In the genomic region with DNA sequence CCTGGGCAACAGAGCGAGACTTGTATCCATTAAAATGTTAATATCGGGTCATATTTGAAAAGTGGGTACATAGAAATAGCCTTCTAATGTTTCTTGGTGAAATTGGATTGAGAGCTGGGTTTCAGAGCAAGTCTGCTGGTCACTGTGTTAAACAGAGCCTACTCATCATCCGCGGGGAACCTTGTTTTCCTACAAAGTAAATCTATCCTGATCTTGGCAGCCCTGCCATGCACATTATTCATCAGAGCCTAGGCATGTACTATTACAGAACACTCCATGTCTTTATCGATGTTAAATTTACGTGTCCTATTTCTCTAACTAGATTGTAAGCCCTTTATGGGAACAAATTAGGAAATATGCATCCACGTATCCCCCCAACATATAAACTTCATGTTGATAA, we compare ENCODE assay signal across 20 cellular contexts.
"Had no signal": no experiment of that assay in that cellular context is flagged by ENCODE, and none has a peak within 500 bp of the region (broad histone marks: within the 10 kb centered on the region; RNA-seq: fewer than 3 reads in every experiment).

No MANE protein-coding gene starts in this region.

- H3K4me3 Mint-ChIP-seq: effector memory CD8-positive, alpha-beta T cell; natural killer cell; stimulated activated effector memory CD8-positive, alpha-beta T cell treated with anti-CD3 and anti-CD28 coated beads, Interleukin-12 subunit alpha, Interleukin-12 subunit beta, amount 100 ng/mL, for 72 hours had no signal

- ATAC-seq: effector memory CD8-positive, alpha-beta T cell; left cardiac atrium; left lung; natural killer cell; sciatic nerve; stimulated activated effector memory CD8-positive, alpha-beta T cell treated with anti-CD3 and anti-CD28 coated beads, Interleukin-12 subunit alpha, Interleukin-12 subunit beta, amount 100 ng/mL, for 72 hours had no signal

- H3K36me3 Mint-ChIP-seq: natural killer cell had no signal

- H3K9me3 ChIP-seq: esophagus squamous epithelium, left lung, ovary, right atrium auricular region, stomach, thyroid gland, vagina had no signal

- H3K27me3 Mint-ChIP-seq: effector memory CD8-positive, alpha-beta T cell had no signal

- H3K27ac ChIP-seq: esophagus squamous epithelium, left lung, ovary, right atrium auricular region, stomach, thyroid gland, vagina had no signal

- H3K4me1 ChIP-seq: left lung, right atrium auricular region had no signal

- H3K4me3 ChIP-seq: esophagus squamous epithelium, left lung, ovary, right atrium auricular region, stomach, thyroid gland, vagina had no signal

- DNase-seq: cortex of kidney; effector memory CD8-positive, alpha-beta T cell; erythroblast; esophagus squamous epithelium; head of caudate nucleus; left cardiac atrium; left lung; natural killer cell; occipital lobe; ovary; stimulated activated CD4-positive, alpha-beta T cell treated with anti-CD3 and anti-CD28 coated beads, Interleukin-2, amount 100 ng/mL, for 24 hours; stimulated activated CD4-positive, alpha-beta T cell treated with anti-CD3 and anti-CD28 coated beads, Interleukin-4, amount 100 ng/mL, for 24 hours; stimulated activated naive CD4-positive, alpha-beta T cell treated with Interleukin-2 at 50 U/mL for 16 hours; stomach; thyroid gland; trophoblast cell had no signal

- H3K36me3 ChIP-seq: ovary, thyroid gland, vagina had no signal

- H3K9me3 Mint-ChIP-seq: effector memory CD8-positive, alpha-beta T cell; natural killer cell; stimulated activated effector memory CD8-positive, alpha-beta T cell treated with anti-CD3 and anti-CD28 coated beads, Interleukin-12 subunit alpha, Interleukin-12 subunit beta, amount 100 ng/mL, for 72 hours had no signal

- H3K4me1 Mint-ChIP-seq: natural killer cell; stimulated activated effector memory CD8-positive, alpha-beta T cell treated with anti-CD3 and anti-CD28 coated beads, Interleukin-12 subunit alpha, Interleukin-12 subunit beta, amount 100 ng/mL, for 72 hours had no signal

- H3K27me3 ChIP-seq: esophagus squamous epithelium, left lung, ovary, right atrium auricular region, stomach, thyroid gland, vagina had no signal

- H3K27ac Mint-ChIP-seq: effector memory CD8-positive, alpha-beta T cell; natural killer cell; stimulated activated effector memory CD8-positive, alpha-beta T cell treated with anti-CD3 and anti-CD28 coated beads, Interleukin-12 subunit alpha, Interleukin-12 subunit beta, amount 100 ng/mL, for 72 hours had no signal
